Comparison of ENCODE assay signal across 10 cellular contexts in the genomic region with DNA sequence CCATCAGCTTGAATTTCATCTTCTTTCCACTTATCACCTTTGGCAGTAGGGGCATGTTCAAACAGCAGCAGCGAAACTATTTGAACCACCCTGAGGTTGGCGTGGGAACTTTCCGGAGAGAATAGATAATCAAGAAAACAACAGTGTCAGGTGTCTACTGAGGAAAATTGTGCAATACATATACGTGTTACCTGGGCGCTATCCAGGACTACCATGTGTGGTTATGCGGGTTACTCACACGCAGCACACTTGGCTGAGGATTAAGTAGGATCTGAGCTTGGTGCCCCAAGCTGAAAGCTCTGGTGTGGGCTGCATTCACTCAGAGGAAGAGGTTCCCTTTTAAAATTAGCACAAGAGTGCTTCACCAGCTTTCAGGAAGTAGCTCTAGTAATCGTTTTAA. TPM values are rescaled to one million over a fixed set of nuclear protein-coding genes. Genes with fewer than 3 reads are reported as not detected.
DNase-seq lines count a peak whose midpoint lies in the region; ATAC-seq and TF ChIP-seq lines count a peak whose summit lies in the region.
"Had no signal": no experiment of that assay in that cellular context is flagged by ENCODE, and none has a peak within 500 bp of the region (broad histone marks: within the 10 kb centered on the region; RNA-seq: fewer than 3 reads in every experiment).

No MANE protein-coding gene starts in this region.

- CTCF ChIA-PET in activated naive CD4-positive, alpha-beta T cell treated with anti-CD3 and anti-CD28 coated beads for 36 hours (lab: Charles Lee) = interaction anchor here (0.8 to 2.5 kb wide), 3 partner anchors 8 to 12 kb away, joined by 5 to 13 read pairs (median 9); a partner anchor contains a TSS

- H3K4me3 ChIP-seq in foreskin fibroblast (ENCODE audit: low read depth in 1 of 2, low read length in 2 of 2) = no peak overlapping the region
- H3K4me3 ChIP-seq: thoracic aorta had no signal

- no peaks in the 10 kb centered on the region for H3K9me3 Mint-ChIP-seq in activated naive CD4-positive, alpha-beta T cell treated with anti-CD3 and anti-CD28 coated beads for 36 hours
- H3K9me3 Mint-ChIP-seq in stimulated activated naive CD8-positive, alpha-beta T cell treated with anti-CD3 and anti-CD28 coated beads, Interleukin-15, amount 100 ng/mL, for 72 hours = no peaks in the 10 kb centered on the region
- H3K9me3 Mint-ChIP-seq: natural killer cell had no signal

- intact Hi-C loops in activated naive CD4-positive, alpha-beta T cell treated with anti-CD3 and anti-CD28 coated beads for 36 hours (cut with micrococcal nuclease) = no loop called here

- no peaks in the 10 kb centered on the region for H3K36me3 Mint-ChIP-seq in activated naive CD4-positive, alpha-beta T cell treated with anti-CD3 and anti-CD28 coated beads for 36 hours (ENCODE audit: low read depth)
- H3K36me3 Mint-ChIP-seq: natural killer cell had no signal

- TF ChIP-seq CTCF in foreskin fibroblast (IDR thresholded peaks at IDR 0.05; ENCODE audit: low read depth, low read length) = no peak

- H3K4me1 Mint-ChIP-seq in activated naive CD4-positive, alpha-beta T cell treated with anti-CD3 and anti-CD28 coated beads for 36 hours (ENCODE audit: low read depth) = peaks cover 6% of the 10 kb centered on the region
- peaks cover 8% of the 10 kb centered on the region for H3K4me1 Mint-ChIP-seq in stimulated activated naive CD8-positive, alpha-beta T cell treated with anti-CD3 and anti-CD28 coated beads, Interleukin-15, amount 100 ng/mL, for 72 hours
- H3K4me1 Mint-ChIP-seq: natural killer cell had no signal

- peak; percentile 38 for DNase-seq in activated naive CD4-positive, alpha-beta T cell treated with anti-CD3 and anti-CD28 coated beads for 36 hours
- no peak for DNase-seq in activated naive CD4-positive, alpha-beta T cell (lab: John Stamatoyannopoulos, UW)
- peak; percentile 16 for DNase-seq in SW480 (ENCODE audit: low spot score)
- DNase-seq in epithelial cell of prostate (ENCODE audit: low read depth, low spot score) = peak; percentile 99
- peak in 1 of 2 donors; percentile 28 for DNase-seq in stimulated activated naive CD8-positive, alpha-beta T cell treated with anti-CD3 and anti-CD28 coated beads, Interleukin-15, amount 100 ng/mL, for 72 hours
- no peak for DNase-seq in globus pallidus (ENCODE audit: low spot score)
- DNase-seq in NCI-H1930 (lab: John Stamatoyannopoulos, UW) = no peak
- no peak for DNase-seq in foreskin fibroblast
- DNase-seq: natural killer cell had no signal

- peak; percentile 79 for ATAC-seq in stimulated activated naive CD8-positive, alpha-beta T cell treated with anti-CD3 and anti-CD28 coated beads, Interleukin-15, amount 100 ng/mL, for 72 hours
- ATAC-seq: natural killer cell had no signal

- peak overlapping the region; percentile 56 for H3K27ac ChIP-seq in epithelial cell of prostate
- H3K27ac ChIP-seq: thoracic aorta had no signal

- no peak overlapping the region for H3K4me3 Mint-ChIP-seq in activated naive CD4-positive, alpha-beta T cell treated with anti-CD3 and anti-CD28 coated beads for 36 hours
- H3K4me3 Mint-ChIP-seq in stimulated activated naive CD8-positive, alpha-beta T cell treated with anti-CD3 and anti-CD28 coated beads, Interleukin-15, amount 100 ng/mL, for 72 hours = peak overlapping the region; percentile 32 to 34
- H3K4me3 Mint-ChIP-seq: natural killer cell had no signal

- no peak overlapping the region for H3K27ac Mint-ChIP-seq in activated naive CD4-positive, alpha-beta T cell treated with anti-CD3 and anti-CD28 coated beads for 36 hours
- H3K27ac Mint-ChIP-seq in stimulated activated naive CD8-positive, alpha-beta T cell treated with anti-CD3 and anti-CD28 coated beads, Interleukin-15, amount 100 ng/mL, for 72 hours = peak overlapping the region in 1 of 2 donors; percentile 56
- H3K27ac Mint-ChIP-seq: natural killer cell had no signal

- H3K27me3 Mint-ChIP-seq in activated naive CD4-positive, alpha-beta T cell treated with anti-CD3 and anti-CD28 coated beads for 36 hours (ENCODE audit: low read depth) = no peaks in the 10 kb centered on the region
- no peaks in the 10 kb centered on the region for H3K27me3 Mint-ChIP-seq in stimulated activated naive CD8-positive, alpha-beta T cell treated with anti-CD3 and anti-CD28 coated beads, Interleukin-15, amount 100 ng/mL, for 72 hours

RNA-seq across cellular contexts. Expression of a gene that starts 8.8 kb away (rescaled TPM):
- total RNA-seq in activated naive CD4-positive, alpha-beta T cell treated with anti-CD3 and anti-CD28 coated beads for 36 hours = 10 to 100 TPM; 34.5 to 37.2 TPM

Comparison
In these comparisons a context has a peak if more than half of its experiments do, and no peak if none do; other contexts are left out.
1. DNase-seq: peak in activated naive CD4-positive, alpha-beta T cell treated with anti-CD3 and anti-CD28 coated beads for 36 hours (single experiment), SW480 (single experiment) and epithelial cell of prostate (single experiment); none in activated naive CD4-positive, alpha-beta T cell (0 of 4), globus pallidus (single experiment), NCI-H1930 (0 of 2) and foreskin fibroblast (0 of 2).